ENCODE assay signal across 8 cellular contexts in genomic region chr12:89346741-89347324, GRCh38. TPM values are rescaled to one million over a fixed set of nuclear protein-coding genes. Genes with fewer than 3 reads are reported as not detected.
DNase-seq lines count a peak whose midpoint lies in the region; ATAC-seq, FAIRE-seq and TF ChIP-seq lines count a peak whose summit lies in the region.

No MANE protein-coding gene starts in this region.

- H3K4me1 ChIP-seq in heart right ventricle, result peaks cover 15 to 68% (median 48%) of the 10 kb centered on the region in 9 donors
- H3K4me1 ChIP-seq in small intestine (ENCODE audit: control insufficient read depth in 2 of 2, insufficient read depth in 1 of 2, low read depth in 1 of 2, low read length in 1 of 2), result peaks cover 14 to 26% of the 10 kb centered on the region in 2 donors

- H3K27me3 Mint-ChIP-seq in activated naive CD4-positive, alpha-beta T cell treated with anti-CD3 and anti-CD28 coated beads, Interleukin-2, amount 10 ng/mL, durations not matched to agents 7 days and 5 days, result no peaks in the 10 kb centered on the region
- H3K27me3 Mint-ChIP-seq in activated CD4-positive, alpha-beta memory T cell treated with anti-CD3 and anti-CD28 coated beads for 36 hours, result peaks cover 2% of the 10 kb centered on the region

- no peaks in the 10 kb centered on the region for H3K9me3 Mint-ChIP-seq in activated naive CD4-positive, alpha-beta T cell treated with anti-CD3 and anti-CD28 coated beads, Interleukin-2, amount 10 ng/mL, durations not matched to agents 7 days and 5 days
- no peaks in the 10 kb centered on the region for H3K9me3 Mint-ChIP-seq in activated CD4-positive, alpha-beta memory T cell treated with anti-CD3 and anti-CD28 coated beads for 36 hours

- WGBS in heart right ventricle, 2 donors, result 38 to 43% methylated on average over 8 of the region's 8 CpGs
- WGBS in small intestine, 3 donors, result 32 to 64% (median 49%) methylated on average over 8 of the region's 8 CpGs

- H3K27ac ChIP-seq in KOPT-K1 (ENCODE audit: low read depth, low read length, poor library complexity, severe bottlenecking), result peak overlapping the region; percentile 52
- peak overlapping the region; percentile 22 to 100 (median 66) for H3K27ac ChIP-seq in heart right ventricle
- peak overlapping the region in 1 of 2 donors; percentile 86 for H3K27ac ChIP-seq in small intestine (ENCODE audit: low read depth in 1 of 2, low read length in 1 of 2)

- no peak for DNase-seq in activated naive CD4-positive, alpha-beta T cell treated with anti-CD3 and anti-CD28 coated beads, Interleukin-2, amount 10 ng/mL, durations not matched to agents 7 days and 5 days
- DNase-seq in activated naive CD4-positive, alpha-beta T cell (lab: John Stamatoyannopoulos, UW), result no peak
- DNase-seq in activated CD4-positive, alpha-beta memory T cell treated with anti-CD3 and anti-CD28 coated beads for 36 hours, result no peak
- peak in 1 of 2 donors; percentile 71 for DNase-seq in heart right ventricle
- DNase-seq in small intestine, result peak; percentile 32
- DNase-seq in frontal cortex (ENCODE audit: low spot score in 2 of 2), result no peak
- DNase-seq in NCI-H1048 (lab: John Stamatoyannopoulos, UW), result no peak

- peak overlapping the region in 9 of 10 donors; percentile 2 to 94 (median 78) for H3K4me3 ChIP-seq in heart right ventricle
- no peak overlapping the region for H3K4me3 ChIP-seq in small intestine (ENCODE audit: low read depth in 1 of 2, low read length in 2 of 2)

- H3K27me3 ChIP-seq in heart right ventricle (no peaks in the 10 kb centered on the region), small intestine (ENCODE audit: control insufficient read depth in 2 of 2, insufficient read depth in 2 of 2, low read length in 2 of 2) (no peaks in the 10 kb centered on the region)

- H3K9me3 ChIP-seq in KOPT-K1 (ENCODE audit: insufficient read depth, low read length, poor library complexity, severe bottlenecking) (no peaks in the 10 kb centered on the region), heart right ventricle (no peaks in the 10 kb centered on the region), small intestine (ENCODE audit: control insufficient read depth, low read depth) (no peaks in the 10 kb centered on the region)

- FAIRE-seq in small intestine (lab: Jason Lieb, UNC), result no peak
- FAIRE-seq in frontal cortex (lab: Jason Lieb, UNC), result no peak

- CTCF ChIA-PET in activated naive CD4-positive, alpha-beta T cell treated with anti-CD3 and anti-CD28 coated beads, Interleukin-2, amount 10 ng/mL, durations not matched to agents 7 days and 5 days (lab: Charles Lee), result interaction anchor here (0.9 to 3.9 kb wide), 18 partner anchors 8 to 327 kb away, joined by 3 to 18 read pairs (median 3); no protein-coding TSS in a partner anchor
- CTCF ChIA-PET in activated CD4-positive, alpha-beta memory T cell treated with anti-CD3 and anti-CD28 coated beads for 36 hours (lab: Charles Lee), result interaction anchor here (0.9 to 2.2 kb wide), 10 partner anchors 8 to 329 kb away, joined by 3 to 9 read pairs (median 4); no protein-coding TSS in a partner anchor

- H3K4me1 Mint-ChIP-seq in activated naive CD4-positive, alpha-beta T cell treated with anti-CD3 and anti-CD28 coated beads, Interleukin-2, amount 10 ng/mL, durations not matched to agents 7 days and 5 days, result peaks cover 58% of the 10 kb centered on the region
- H3K4me1 Mint-ChIP-seq in activated CD4-positive, alpha-beta memory T cell treated with anti-CD3 and anti-CD28 coated beads for 36 hours (ENCODE audit: low read depth), result peaks cover 51% of the 10 kb centered on the region

- intact Hi-C loops in activated CD4-positive, alpha-beta memory T cell treated with anti-CD3 and anti-CD28 coated beads for 36 hours (cut with micrococcal nuclease), result loop anchor here (1.0 kb wide), 3 partner anchors 103 to 185 kb away; no protein-coding TSS in a partner anchor
- intact Hi-C loops in heart right ventricle (cut with DNase I), result loop anchor here (1.0 to 10.0 kb wide), 12 partner anchors 102 to 296 kb away; no protein-coding TSS in a partner anchor

- H3K36me3 ChIP-seq in KOPT-K1 (ENCODE audit: insufficient read depth, low read length) (peaks cover 35% of the 10 kb centered on the region), heart right ventricle (peaks cover 0 to 38% (median 3%) of the 10 kb centered on the region in 9 donors), small intestine (ENCODE audit: control insufficient read depth in 2 of 2, insufficient read depth in 2 of 2, low read length in 2 of 2) (no peaks in the 10 kb centered on the region)

- peaks cover 51% of the 10 kb centered on the region for H3K36me3 Mint-ChIP-seq in activated naive CD4-positive, alpha-beta T cell treated with anti-CD3 and anti-CD28 coated beads, Interleukin-2, amount 10 ng/mL, durations not matched to agents 7 days and 5 days
- H3K36me3 Mint-ChIP-seq in activated CD4-positive, alpha-beta memory T cell treated with anti-CD3 and anti-CD28 coated beads for 36 hours, result peaks cover 43% of the 10 kb centered on the region

- POLR2A ChIA-PET in activated CD4-positive, alpha-beta memory T cell treated with anti-CD3 and anti-CD28 coated beads for 36 hours (lab: Charles Lee), result interaction anchor here (1.0 to 3.2 kb wide), 10 partner anchors 94 to 327 kb away, joined by 3 to 37 read pairs (median 6); no protein-coding TSS in a partner anchor

- peak overlapping the region; percentile 66 for H3K4me3 Mint-ChIP-seq in activated naive CD4-positive, alpha-beta T cell treated with anti-CD3 and anti-CD28 coated beads, Interleukin-2, amount 10 ng/mL, durations not matched to agents 7 days and 5 days
- peak overlapping the region; percentile 57 for H3K4me3 Mint-ChIP-seq in activated CD4-positive, alpha-beta memory T cell treated with anti-CD3 and anti-CD28 coated beads for 36 hours

- ATAC-seq in heart right ventricle, result peak in 7 of 8 donors; percentile 44 to 66 (median 56)

- H3K27ac Mint-ChIP-seq in activated naive CD4-positive, alpha-beta T cell treated with anti-CD3 and anti-CD28 coated beads, Interleukin-2, amount 10 ng/mL, durations not matched to agents 7 days and 5 days, result peak overlapping the region; percentile 89
- H3K27ac Mint-ChIP-seq in activated CD4-positive, alpha-beta memory T cell treated with anti-CD3 and anti-CD28 coated beads for 36 hours, result peak overlapping the region; percentile 76

- TF ChIP-seq CTCF in heart right ventricle (IDR thresholded peaks at IDR 0.05), result no peak

RNA-seq across cellular contexts. Expression of gene DUSP6, which starts 5.5 kb away (rescaled TPM):
- 10 to 100 TPM; 86.7 to 87.9 TPM for total RNA-seq in activated CD4-positive, alpha-beta memory T cell treated with anti-CD3 and anti-CD28 coated beads for 36 hours
- total RNA-seq in heart right ventricle (10 to 100 TPM; 19.7 to 43.4 (median 26.0) TPM), frontal cortex (38.3 TPM)
- polyA plus RNA-seq in heart right ventricle (10 to 100 TPM in 1 of 2 donors, 1 to 10 TPM in 1; 9.4 to 23.4 TPM), small intestine (10 to 100 TPM; 10.3 to 28.2 (median 20.0) TPM)

Comparison
In these comparisons a context has a peak if more than half of its experiments do, and no peak if none do; other contexts are left out.
1. H3K4me3 ChIP-seq: peak in heart right ventricle (9 of 10); none in small intestine (0 of 2).